Comparison of ENCODE assay signal across 6 cellular contexts in the genomic region with DNA sequence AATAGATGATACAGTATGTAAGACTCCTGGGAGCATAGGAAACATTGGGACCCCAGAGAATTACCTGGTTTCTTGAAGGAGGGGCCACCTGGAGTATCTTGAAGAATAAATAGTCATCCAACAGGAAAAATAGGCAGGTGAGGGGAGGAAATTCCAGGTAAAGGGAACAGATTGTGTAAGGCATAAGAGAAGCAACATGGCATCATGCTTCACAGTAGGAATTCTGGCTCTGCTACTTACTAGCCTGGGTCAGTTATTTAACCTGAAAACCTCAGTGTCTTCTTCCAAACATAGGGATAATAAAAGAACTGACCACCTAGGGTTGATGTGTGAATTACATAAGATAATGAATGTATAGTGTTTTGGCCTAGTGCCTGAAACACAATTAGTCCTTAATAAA.
"Had no signal": no experiment of that assay in that cellular context is flagged by ENCODE, and none has a peak within 500 bp of the region (broad histone marks: within the 10 kb centered on the region; RNA-seq: fewer than 3 reads in every experiment).

No MANE protein-coding gene starts in this region.

- H3K27ac ChIP-seq: HL-60 had no signal

- DNase-seq: IMR-90, KBM-7 had no signal

- ATAC-seq: HepG2, K562 had no signal

- H3K27me3 Mint-ChIP-seq: IgD-negative memory B cell had no signal

- H3K4me3 Mint-ChIP-seq: IgD-negative memory B cell had no signal

- H3K4me1 Mint-ChIP-seq: IgD-negative memory B cell had no signal

- H3K4me3 ChIP-seq: K562 had no signal
